12 cellular contexts compared by ENCODE assay signal in genomic region chr13:99566125-99567083, GRCh38. TPM values are rescaled to one million over a fixed set of nuclear protein-coding genes. Genes with fewer than 3 reads are reported as not detected.
A peak's percentile ranks its signal among the peaks of the same experiment; 100 is the strongest.
DNase-seq lines count a peak whose midpoint lies in the region; ATAC-seq and TF ChIP-seq lines count a peak whose summit lies in the region.
"Had no signal": no experiment of that assay in that cellular context is flagged by ENCODE, and none has a peak within 500 bp of the region (broad histone marks: within the 10 kb centered on the region; RNA-seq: fewer than 3 reads in every experiment).

No MANE protein-coding gene starts in this region.

- intact Hi-C loops in activated B cell treated with CpG ODN at 0.5 μM for 24 hours (cut with micrococcal nuclease) (no loop called here), left colon (cut with DNase I, micrococcal nuclease) (no loop called here)

- H3K9me3 Mint-ChIP-seq in activated naive CD4-positive, alpha-beta T cell treated with anti-CD3 and anti-CD28 coated beads, Interleukin-2, amount 50 U/mL, for 24 hours, result no peaks in the 10 kb centered on the region
- peaks cover 8% of the 10 kb centered on the region for H3K9me3 Mint-ChIP-seq in activated B cell treated with CpG ODN at 0.5 μM for 24 hours
- peaks cover 13 to 16% of the 10 kb centered on the region in 2 donors for H3K9me3 Mint-ChIP-seq in stimulated activated naive CD8-positive, alpha-beta T cell treated with anti-CD3 and anti-CD28 coated beads, Interleukin-15, amount 100 ng/mL, for 72 hours
- H3K9me3 Mint-ChIP-seq in chondrocyte (ENCODE audit: low read depth), result peaks cover 11% of the 10 kb centered on the region

- ATAC-seq in activated B cell treated with CpG ODN at 0.5 μM for 24 hours (ENCODE audit: low read depth), result peak; percentile 14
- ATAC-seq in left colon, result peak; percentile 35
- ATAC-seq in stimulated activated naive CD8-positive, alpha-beta T cell treated with anti-CD3 and anti-CD28 coated beads, Interleukin-15, amount 100 ng/mL, for 72 hours, result peak; percentile 33
- no peak for ATAC-seq in GM21423 (IDR thresholded peaks at IDR 0.05; ENCODE audit: unreplicated experiment)
- ATAC-seq in HG03280 (IDR thresholded peaks at IDR 0.05; ENCODE audit: unreplicated experiment), result no peak
- ATAC-seq: activated CD8-positive, alpha-beta memory T cell treated with anti-CD3 and anti-CD28 coated beads, Interleukin-2, amount 10 ng/mL, durations not matched to agents 7 days and 5 days had no signal

- no peak for DNase-seq in activated naive CD4-positive, alpha-beta T cell (lab: John Stamatoyannopoulos, UW)
- DNase-seq in activated B cell treated with CpG ODN at 0.5 μM for 24 hours, result no peak
- no peak for DNase-seq in left colon
- DNase-seq in stimulated activated naive CD8-positive, alpha-beta T cell treated with anti-CD3 and anti-CD28 coated beads, Interleukin-15, amount 100 ng/mL, for 72 hours, result no peak
- no peak for DNase-seq in chondrocyte (ENCODE audit: low spot score)
- DNase-seq: activated CD8-positive, alpha-beta memory T cell treated with anti-CD3 and anti-CD28 coated beads, Interleukin-2, amount 10 ng/mL, durations not matched to agents 7 days and 5 days; HCEC 1CT; NCI-H187 treated with DMSO at 0.1 percent for 48 hours; SHP77 had no signal

- H3K27me3 Mint-ChIP-seq in activated naive CD4-positive, alpha-beta T cell treated with anti-CD3 and anti-CD28 coated beads, Interleukin-2, amount 50 U/mL, for 24 hours, result no peaks in the 10 kb centered on the region
- no peaks in the 10 kb centered on the region for H3K27me3 Mint-ChIP-seq in activated B cell treated with CpG ODN at 0.5 μM for 24 hours
- no peaks in the 10 kb centered on the region for H3K27me3 Mint-ChIP-seq in stimulated activated naive CD8-positive, alpha-beta T cell treated with anti-CD3 and anti-CD28 coated beads, Interleukin-15, amount 100 ng/mL, for 72 hours
- H3K27me3 Mint-ChIP-seq in chondrocyte (ENCODE audit: low read depth), result no peaks in the 10 kb centered on the region
- H3K27me3 Mint-ChIP-seq: activated CD8-positive, alpha-beta memory T cell treated with anti-CD3 and anti-CD28 coated beads, Interleukin-2, amount 10 ng/mL, durations not matched to agents 7 days and 5 days had no signal

- peaks cover 6% of the 10 kb centered on the region for H3K36me3 Mint-ChIP-seq in activated naive CD4-positive, alpha-beta T cell treated with anti-CD3 and anti-CD28 coated beads, Interleukin-2, amount 50 U/mL, for 24 hours
- H3K36me3 Mint-ChIP-seq in activated B cell treated with CpG ODN at 0.5 μM for 24 hours (ENCODE audit: low read depth) (peaks cover 40% of the 10 kb centered on the region), chondrocyte (ENCODE audit: low read depth) (peaks cover 21% of the 10 kb centered on the region)

- peak overlapping the region; percentile 51 for H3K27ac Mint-ChIP-seq in activated naive CD4-positive, alpha-beta T cell treated with anti-CD3 and anti-CD28 coated beads, Interleukin-2, amount 50 U/mL, for 24 hours
- H3K27ac Mint-ChIP-seq in activated B cell treated with CpG ODN at 0.5 μM for 24 hours (peak overlapping the region; percentile 37), chondrocyte (ENCODE audit: unreplicated experiment) (no peak overlapping the region)
- peak overlapping the region in 1 of 2 donors; percentile 85 for H3K27ac Mint-ChIP-seq in stimulated activated naive CD8-positive, alpha-beta T cell treated with anti-CD3 and anti-CD28 coated beads, Interleukin-15, amount 100 ng/mL, for 72 hours
- H3K27ac Mint-ChIP-seq: activated CD8-positive, alpha-beta memory T cell treated with anti-CD3 and anti-CD28 coated beads, Interleukin-2, amount 10 ng/mL, durations not matched to agents 7 days and 5 days had no signal

- peak overlapping the region; percentile 83 for H3K4me3 Mint-ChIP-seq in activated naive CD4-positive, alpha-beta T cell treated with anti-CD3 and anti-CD28 coated beads, Interleukin-2, amount 50 U/mL, for 24 hours
- H3K4me3 Mint-ChIP-seq in activated B cell treated with CpG ODN at 0.5 μM for 24 hours, result peak overlapping the region; percentile 64
- H3K4me3 Mint-ChIP-seq in stimulated activated naive CD8-positive, alpha-beta T cell treated with anti-CD3 and anti-CD28 coated beads, Interleukin-15, amount 100 ng/mL, for 72 hours, result peak overlapping the region; percentile 39 to 61
- no peak overlapping the region for H3K4me3 Mint-ChIP-seq in chondrocyte (ENCODE audit: unreplicated experiment)
- H3K4me3 Mint-ChIP-seq: activated CD8-positive, alpha-beta memory T cell treated with anti-CD3 and anti-CD28 coated beads, Interleukin-2, amount 10 ng/mL, durations not matched to agents 7 days and 5 days had no signal

- POLR2A ChIA-PET in activated B cell treated with CpG ODN at 0.5 μM for 24 hours (lab: Charles Lee), result no interaction called here

- TF ChIP-seq CTCF in activated B cell treated with CpG ODN at 0.5 μM for 24 hours (IDR thresholded peaks at IDR 0.05), result no peak
- TF ChIP-seq CTCF in chondrocyte (IDR thresholded peaks at IDR 0.05), result no peak

- peaks cover 13% of the 10 kb centered on the region for H3K4me1 Mint-ChIP-seq in activated naive CD4-positive, alpha-beta T cell treated with anti-CD3 and anti-CD28 coated beads, Interleukin-2, amount 50 U/mL, for 24 hours
- H3K4me1 Mint-ChIP-seq in activated B cell treated with CpG ODN at 0.5 μM for 24 hours (peaks cover 2% of the 10 kb centered on the region), chondrocyte (ENCODE audit: low read depth) (no peaks in the 10 kb centered on the region)
- H3K4me1 Mint-ChIP-seq in stimulated activated naive CD8-positive, alpha-beta T cell treated with anti-CD3 and anti-CD28 coated beads, Interleukin-15, amount 100 ng/mL, for 72 hours, result no peaks in the 10 kb centered on the region

- CTCF ChIA-PET in activated B cell treated with CpG ODN at 0.5 μM for 24 hours (lab: Charles Lee), result no interaction called here

RNA-seq across cellular contexts. Expression of gene CLYBL, which starts 40.1 kb away (rescaled TPM):
- 10.5 and 11.7 TPM in 2 replicates for total RNA-seq in activated B cell treated with CpG ODN at 0.5 μM for 24 hours
- 10 to 100 TPM; 28.8 to 30.3 TPM for total RNA-seq in left colon
- 3.3 to 7.0 TPM (median 3.9 TPM) in 3 replicates for total RNA-seq in chondrocyte

Comparison
In these comparisons a context has a peak if more than half of its experiments do, and no peak if none do; other contexts are left out.
1. ATAC-seq: peak in activated B cell treated with CpG ODN at 0.5 μM for 24 hours (single experiment), left colon (single experiment) and stimulated activated naive CD8-positive, alpha-beta T cell treated with anti-CD3 and anti-CD28 coated beads, Interleukin-15, amount 100 ng/mL, for 72 hours (single experiment); none in GM21423 (single experiment) and HG03280 (single experiment).